In the genomic region with DNA sequence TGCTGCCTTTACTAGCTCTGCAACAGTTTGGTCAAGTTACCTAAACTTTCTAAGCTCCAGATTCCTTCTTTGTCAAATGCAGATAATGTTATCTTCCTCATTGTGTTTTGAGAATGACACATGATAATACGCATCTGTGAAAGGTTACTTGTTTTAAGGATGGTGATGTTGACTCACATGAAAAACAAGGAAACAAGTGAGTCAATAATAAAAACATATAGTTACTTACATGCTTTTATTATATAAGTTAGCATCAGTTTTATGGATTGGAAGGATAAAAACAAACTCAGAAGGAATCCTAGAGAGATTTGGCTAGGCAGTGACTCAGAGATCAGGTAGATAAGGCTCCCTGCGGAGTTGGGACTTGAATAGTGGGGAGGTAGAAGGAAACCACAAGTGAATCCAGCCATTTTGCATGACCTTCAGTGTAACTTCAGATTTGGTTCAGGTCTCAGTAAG, we compare ENCODE assay signal across 1 cellular context.
TF ChIP-seq lines count a peak whose summit lies in the region.

No MANE protein-coding gene starts in this region.

TF ChIP-seq in H1, 55 proteins besides CTCF, POLR2A, EP300 and RAD21:
- TF ChIP-seq RNF2 (IDR thresholded peaks at IDR 0.05; ENCODE audit: borderline replicate concordance, low read depth, low read length, missing control alignments, poor library complexity, severe bottlenecking) = no peak
- no peak for TF ChIP-seq FOSL1 (IDR thresholded peaks at IDR 0.05; ENCODE audit: insufficient read depth, low read depth, low read length)
- TF ChIP-seq CHD2 (IDR thresholded peaks at IDR 0.05; ENCODE audit: low read length) = no peak
- TF ChIP-seq CEBPB (IDR thresholded peaks at IDR 0.05; ENCODE audit: low read depth, low read length) = no peak
- TF ChIP-seq TEAD4 (IDR thresholded peaks at IDR 0.05; ENCODE audit: low read depth, low read length) = no peak
TF ChIP-seq in H1: peak in this region for 0.
